ENCODE assay signal across 26 cellular contexts in the genomic region with DNA sequence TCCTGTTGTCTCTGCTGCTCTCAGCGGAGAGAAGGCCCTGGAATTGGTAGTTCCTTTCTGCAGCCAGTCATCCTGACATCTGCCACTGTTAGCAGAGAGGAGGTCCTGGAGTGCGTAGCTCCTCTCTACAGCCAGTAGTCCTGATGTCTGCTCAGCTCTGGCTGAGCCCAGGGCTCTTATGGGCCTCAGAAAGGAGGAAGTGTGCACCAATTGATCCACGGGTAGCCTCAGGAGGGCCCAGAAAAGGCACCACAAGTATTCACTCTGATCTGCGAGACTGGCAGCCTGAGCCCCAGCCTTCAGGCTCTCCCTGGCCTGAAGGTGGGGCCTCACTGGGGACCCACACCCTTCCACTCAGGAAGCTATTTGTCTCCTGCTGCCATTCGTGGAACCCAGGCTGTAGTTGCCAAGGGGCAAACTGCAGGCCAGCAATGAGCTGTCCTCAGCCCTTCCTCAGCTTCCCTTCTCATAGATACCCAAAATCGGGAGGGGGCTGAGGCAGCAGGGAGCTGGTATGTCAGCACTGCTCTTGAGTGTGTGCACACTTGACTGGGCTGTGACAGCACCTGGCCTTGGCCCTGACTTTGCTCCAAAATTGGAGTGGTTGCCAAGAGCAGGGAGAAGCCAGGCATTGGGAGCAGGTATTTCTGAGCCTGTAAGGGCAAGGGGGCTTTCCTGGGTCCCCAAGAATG.
DNase-seq lines count a peak whose midpoint lies in the region; ATAC-seq and TF ChIP-seq lines count a peak whose summit lies in the region.
"Had no signal": no experiment of that assay in that cellular context is flagged by ENCODE, and none has a peak within 500 bp of the region (broad histone marks: within the 10 kb centered on the region; RNA-seq: fewer than 3 reads in every experiment).

No MANE protein-coding gene starts in this region.

- no peaks in the 10 kb centered on the region for H3K36me3 ChIP-seq in CD8-positive, alpha-beta T cell (ENCODE audit: insufficient read depth, low read length)
- H3K36me3 ChIP-seq in gastrocnemius medialis: no peaks in the 10 kb centered on the region
- H3K36me3 ChIP-seq: breast epithelium, esophagus muscularis mucosa had no signal

- DNase-seq in activated CD4-positive, alpha-beta T cell treated with anti-CD3 and anti-CD28 coated beads, Interleukin-2, amount 10 ng/mL, durations not matched to agents 7 days and 5 days: no peak
- no peak for DNase-seq in activated CD4-positive, alpha-beta T cell treated with anti-CD3 and anti-CD28 coated beads, Interleukin-2, amount 50 U/mL, for 4 hours
- DNase-seq in CD8-positive, alpha-beta T cell: peak in 1 of 7 experiments; percentile 53
- DNase-seq in activated CD8-positive, alpha-beta T cell treated with anti-CD3 and anti-CD28 coated beads for 36 hours: no peak
- DNase-seq in gastrocnemius medialis (no peak), NCI-H526 (lab: John Stamatoyannopoulos, UW) (no peak), Ammon's horn (ENCODE audit: low spot score) (no peak), AG08396 (ENCODE audit: low spot score) (no peak)
- DNase-seq: activated CD4-positive, alpha-beta T cell treated with anti-CD3 and anti-CD28 coated beads, Interleukin-2, amount 50 U/mL, for 48 hours; activated T-cell treated with anti-CD3 and anti-CD28 coated beads for 4 hours; AML-193; amygdala; Calu3; effector CD8-positive, alpha-beta T cell; foreskin melanocyte; HFFc6; hypothalamus; NCI-H510A; SK-N-SH had no signal

- no peaks in the 10 kb centered on the region for H3K36me3 Mint-ChIP-seq in activated CD4-positive, alpha-beta T cell treated with anti-CD3 and anti-CD28 coated beads, Interleukin-2, amount 10 ng/mL, durations not matched to agents 7 days and 5 days (ENCODE audit: low read depth)
- H3K36me3 Mint-ChIP-seq in CD8-positive, alpha-beta T cell: peaks cover 3% of the 10 kb centered on the region
- peaks cover 2% of the 10 kb centered on the region for H3K36me3 Mint-ChIP-seq in activated CD8-positive, alpha-beta T cell treated with anti-CD3 and anti-CD28 coated beads for 36 hours (ENCODE audit: low read depth)
- H3K36me3 Mint-ChIP-seq: type B pancreatic cell had no signal

- intact Hi-C loops in CD8-positive, alpha-beta T cell (cut with DNase I, micrococcal nuclease): loop anchor here in 1 of 2 experiments (5.0 kb wide), 1 partner anchor 33 kb away; no protein-coding TSS in a partner anchor
- intact Hi-C loops in activated CD8-positive, alpha-beta T cell treated with anti-CD3 and anti-CD28 coated beads for 36 hours (cut with micrococcal nuclease): no loop called here
- intact Hi-C loops in gastrocnemius medialis (cut with DNase I; ENCODE audit: low total_unique reads): no loop called here

- no peak for TF ChIP-seq CTCF in CD8-positive, alpha-beta T cell (IDR thresholded peaks at IDR 0.05)
- TF ChIP-seq CTCF in activated CD8-positive, alpha-beta T cell treated with anti-CD3 and anti-CD28 coated beads for 36 hours (IDR thresholded peaks at IDR 0.05): no peak
- no peak for TF ChIP-seq CTCF in gastrocnemius medialis (IDR thresholded peaks at IDR 0.05 in 4 of 5, conservative IDR thresholded peaks at IDR 0.05 in 1 of 5)

- ATAC-seq in CD8-positive, alpha-beta T cell: no peak
- ATAC-seq in activated CD8-positive, alpha-beta T cell treated with anti-CD3 and anti-CD28 coated beads for 36 hours: peak; percentile 17
- ATAC-seq in gastrocnemius medialis: no peak
- ATAC-seq: GM12878, GM23338 had no signal

- CTCF ChIA-PET in activated CD4-positive, alpha-beta T cell treated with anti-CD3 and anti-CD28 coated beads, Interleukin-2, amount 10 ng/mL, durations not matched to agents 7 days and 5 days (lab: Charles Lee): no interaction called here
- CTCF ChIA-PET in CD8-positive, alpha-beta T cell (lab: Charles Lee): interaction anchor here (0.7 to 1.5 kb wide), 2 partner anchors 207 to 208 kb away, joined by 3 read pairs; no protein-coding TSS in a partner anchor
- CTCF ChIA-PET in activated CD8-positive, alpha-beta T cell treated with anti-CD3 and anti-CD28 coated beads for 36 hours (lab: Charles Lee): interaction anchor here (1.3 kb wide), 1 partner anchor 13 kb away, joined by 3 read pairs; no protein-coding TSS in a partner anchor

- peaks cover 14% of the 10 kb centered on the region for H3K4me1 Mint-ChIP-seq in activated CD4-positive, alpha-beta T cell treated with anti-CD3 and anti-CD28 coated beads, Interleukin-2, amount 10 ng/mL, durations not matched to agents 7 days and 5 days
- peaks cover 24% of the 10 kb centered on the region for H3K4me1 Mint-ChIP-seq in CD8-positive, alpha-beta T cell (ENCODE audit: low read depth)
- peaks cover 22% of the 10 kb centered on the region for H3K4me1 Mint-ChIP-seq in activated CD8-positive, alpha-beta T cell treated with anti-CD3 and anti-CD28 coated beads for 36 hours (ENCODE audit: low read depth)
- H3K4me1 Mint-ChIP-seq: GM23338 had no signal

- no peaks in the 10 kb centered on the region for H3K27me3 ChIP-seq in CD8-positive, alpha-beta T cell (ENCODE audit: insufficient read depth, low read length)
- H3K27me3 ChIP-seq in gastrocnemius medialis: no peaks in the 10 kb centered on the region
- H3K27me3 ChIP-seq: breast epithelium, esophagus muscularis mucosa had no signal

- no peak overlapping the region for H3K4me3 ChIP-seq in CD8-positive, alpha-beta T cell (ENCODE audit: low read depth, low read length)
- H3K4me3 ChIP-seq in gastrocnemius medialis: no peak overlapping the region
- H3K4me3 ChIP-seq: breast epithelium, esophagus muscularis mucosa, GM12878, GM23338, lung had no signal

- no peak overlapping the region for H3K27ac ChIP-seq in CD8-positive, alpha-beta T cell (ENCODE audit: low read depth, low read length)
- H3K27ac ChIP-seq in gastrocnemius medialis: peak overlapping the region in 3 of 4 donors; percentile 38 to 59 (median 49)

- peaks cover 23% of the 10 kb centered on the region for H3K4me1 ChIP-seq in CD8-positive, alpha-beta T cell (ENCODE audit: insufficient read depth, low read length)
- no peaks in the 10 kb centered on the region for H3K4me1 ChIP-seq in gastrocnemius medialis
- H3K4me1 ChIP-seq: breast epithelium had no signal

- peak overlapping the region; percentile 63 for H3K27ac Mint-ChIP-seq in activated CD4-positive, alpha-beta T cell treated with anti-CD3 and anti-CD28 coated beads, Interleukin-2, amount 10 ng/mL, durations not matched to agents 7 days and 5 days
- H3K27ac Mint-ChIP-seq in CD8-positive, alpha-beta T cell: peak overlapping the region; percentile 81
- no peak overlapping the region for H3K27ac Mint-ChIP-seq in activated CD8-positive, alpha-beta T cell treated with anti-CD3 and anti-CD28 coated beads for 36 hours
- H3K27ac Mint-ChIP-seq: GM23338, HFFc6, progenitor cell of endocrine pancreas, type B pancreatic cell had no signal

- in situ Hi-C loops in gastrocnemius medialis (cut with MboI; ENCODE audit: low sequenced_read_pairs in 4 of 4): no loop called here

- TF ChIP-seq POLR2A in gastrocnemius medialis (IDR thresholded peaks at IDR 0.05): no peak

- H3K9me3 ChIP-seq in CD8-positive, alpha-beta T cell (ENCODE audit: low read length): peaks cover 5% of the 10 kb centered on the region
- H3K9me3 ChIP-seq in gastrocnemius medialis: no peaks in the 10 kb centered on the region
- H3K9me3 ChIP-seq: esophagus muscularis mucosa had no signal

- POLR2A ChIA-PET in activated CD4-positive, alpha-beta T cell treated with anti-CD3 and anti-CD28 coated beads, Interleukin-2, amount 10 ng/mL, durations not matched to agents 7 days and 5 days (lab: Charles Lee): no interaction called here
- POLR2A ChIA-PET in CD8-positive, alpha-beta T cell (lab: Charles Lee): interaction anchor here (1.0 to 3.0 kb wide), 3 partner anchors 11 to 207 kb away, joined by 3 to 11 read pairs (median 7); no protein-coding TSS in a partner anchor
- POLR2A ChIA-PET in activated CD8-positive, alpha-beta T cell treated with anti-CD3 and anti-CD28 coated beads for 36 hours (lab: Charles Lee): no interaction called here

- H3K9me3 Mint-ChIP-seq in activated CD4-positive, alpha-beta T cell treated with anti-CD3 and anti-CD28 coated beads, Interleukin-2, amount 10 ng/mL, durations not matched to agents 7 days and 5 days: peaks cover 3% of the 10 kb centered on the region
- no peaks in the 10 kb centered on the region for H3K9me3 Mint-ChIP-seq in CD8-positive, alpha-beta T cell
- H3K9me3 Mint-ChIP-seq in activated CD8-positive, alpha-beta T cell treated with anti-CD3 and anti-CD28 coated beads for 36 hours: peaks cover 2% of the 10 kb centered on the region
- H3K9me3 Mint-ChIP-seq: GM23338, HFFc6, type B pancreatic cell had no signal

- H3K27me3 Mint-ChIP-seq in activated CD4-positive, alpha-beta T cell treated with anti-CD3 and anti-CD28 coated beads, Interleukin-2, amount 10 ng/mL, durations not matched to agents 7 days and 5 days: no peaks in the 10 kb centered on the region
- no peaks in the 10 kb centered on the region for H3K27me3 Mint-ChIP-seq in CD8-positive, alpha-beta T cell (ENCODE audit: low read depth)
- H3K27me3 Mint-ChIP-seq in activated CD8-positive, alpha-beta T cell treated with anti-CD3 and anti-CD28 coated beads for 36 hours: no peaks in the 10 kb centered on the region
- H3K27me3 Mint-ChIP-seq: progenitor cell of endocrine pancreas, type B pancreatic cell had no signal

- H3K4me3 Mint-ChIP-seq in activated CD4-positive, alpha-beta T cell treated with anti-CD3 and anti-CD28 coated beads, Interleukin-2, amount 10 ng/mL, durations not matched to agents 7 days and 5 days: no peak overlapping the region
- H3K4me3 Mint-ChIP-seq in CD8-positive, alpha-beta T cell: no peak overlapping the region
- no peak overlapping the region for H3K4me3 Mint-ChIP-seq in activated CD8-positive, alpha-beta T cell treated with anti-CD3 and anti-CD28 coated beads for 36 hours
- H3K4me3 Mint-ChIP-seq: GM23338, HFFc6, type B pancreatic cell had no signal
